8 cellular contexts compared by ENCODE assay signal in the genomic region with DNA sequence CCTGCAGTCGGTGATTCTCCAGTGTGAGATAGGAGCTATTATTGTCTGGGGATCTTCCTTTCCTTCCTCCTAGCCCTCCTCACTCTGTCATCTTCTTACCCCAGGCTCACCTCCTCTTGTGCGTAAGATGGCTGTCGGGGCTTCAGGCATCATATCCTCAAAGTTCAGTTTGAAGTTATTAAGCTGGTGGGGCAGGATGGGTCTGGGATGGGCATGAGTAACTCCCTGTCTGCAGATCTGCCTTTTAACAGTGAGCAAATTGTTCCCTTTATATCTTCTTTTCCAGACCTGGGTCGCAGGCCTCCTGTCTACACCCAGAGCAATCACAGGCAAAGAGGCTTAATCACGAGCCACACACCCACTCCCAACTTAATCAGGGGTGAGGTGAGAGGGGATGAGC. TPM values are rescaled to one million over a fixed set of nuclear protein-coding genes. Genes with fewer than 3 reads are reported as not detected.
DNase-seq lines count a peak whose midpoint lies in the region; ATAC-seq, FAIRE-seq and TF ChIP-seq lines count a peak whose summit lies in the region.

No MANE protein-coding gene starts in this region.

- H3K36me3 Mint-ChIP-seq in activated naive CD4-positive, alpha-beta T cell treated with anti-CD3 and anti-CD28 coated beads, Interleukin-2, amount 50 U/mL, for 72 hours: peaks cover 26% of the 10 kb centered on the region in 2 donors

- ATAC-seq in activated naive CD4-positive, alpha-beta T cell treated with anti-CD3 and anti-CD28 coated beads, Interleukin-2, amount 50 U/mL, for 72 hours: no peak
- ATAC-seq in HepG2: no peak
- ATAC-seq in GM18858 (IDR thresholded peaks at IDR 0.05; ENCODE audit: unreplicated experiment): no peak

- H3K27ac ChIP-seq in right atrium auricular region (peak overlapping the region; percentile 41 to 62), HepG2 (ENCODE audit: extremely low read length, insufficient read depth, low read length) (no peak overlapping the region), vagina (peak overlapping the region; percentile 84)

- no peaks in the 10 kb centered on the region for H3K36me3 ChIP-seq in right atrium auricular region
- H3K36me3 ChIP-seq in HepG2 (replicated peaks in 1 of 2; ENCODE audit: control insufficient read depth in 1 of 2, insufficient read depth in 2 of 2, low read length in 2 of 2): no peaks in the 10 kb centered on the region
- no peaks in the 10 kb centered on the region for H3K36me3 ChIP-seq in vagina

- TF ChIP-seq RAD21 in HepG2 (CRISPR knock-in tag; IDR thresholded peaks at IDR 0.05): no peak

- H3K9me3 Mint-ChIP-seq in activated naive CD4-positive, alpha-beta T cell treated with anti-CD3 and anti-CD28 coated beads, Interleukin-2, amount 50 U/mL, for 72 hours: peaks cover 0 to 4% of the 10 kb centered on the region in 2 donors

- peak overlapping the region; percentile 72 for H2AFZ ChIP-seq in HepG2 (ENCODE audit: low read length)

- no peaks in the 10 kb centered on the region for H4K20me1 ChIP-seq in HepG2 (ENCODE audit: insufficient read depth, low read length)

- no peak for TF ChIP-seq EP300 in HepG2 (IDR thresholded peaks at IDR 0.05; ENCODE audit: low read depth in 2 of 2, low read length in 2 of 2)
- no peak for TF ChIP-seq EP300 in HepG2 (CRISPR knock-in tag; IDR thresholded peaks at IDR 0.05; ENCODE audit: borderline replicate concordance)

- FAIRE-seq in HepG2 (lab: Jason Lieb, UNC): no peak

- TF ChIP-seq CTCF in right atrium auricular region (IDR thresholded peaks at IDR 0.05) (no peak), HepG2 (CRISPR knock-in tag; IDR thresholded peaks at IDR 0.05) (no peak), vagina (IDR thresholded peaks at IDR 0.05) (no peak)

- H3K4me3 ChIP-seq in right atrium auricular region: peak overlapping the region; percentile 48 to 57
- H3K4me3 ChIP-seq in HepG2 (replicated peaks in 1 of 3; ENCODE audit: insufficient read depth in 1 of 3, low read depth in 2 of 3, low read length in 3 of 3): peak overlapping the region; percentile 55 to 70 (median 69); a peak in 4 of 6 replicates
- H3K4me3 ChIP-seq in vagina: peak overlapping the region; percentile 57 to 59

- H3K4me1 ChIP-seq in right atrium auricular region (no peaks in the 10 kb centered on the region), HepG2 (ENCODE audit: insufficient read depth, low read length) (peaks cover 19% of the 10 kb centered on the region), vagina (peaks cover 7% of the 10 kb centered on the region)

- POLR2A ChIA-PET in HepG2 (lab: Yijun Ruan, JAX): interaction anchor here (2.1 kb wide), 1 partner anchor 753 kb away, joined by 9 read pairs; a partner anchor contains a TSS

- no peak for TF ChIP-seq POLR2A in HepG2 (IDR thresholded peaks at IDR 0.05; ENCODE audit: insufficient read depth in 1 of 2, low read depth in 2 of 2, low read length in 2 of 2)
- no peak for TF ChIP-seq POLR2A in vagina (IDR thresholded peaks at IDR 0.05)

- intact Hi-C loops in cardiac septum (cut with DNase I) (no loop called here), HepG2 (cut with micrococcal nuclease; ENCODE audit: unreplicated experiment) (no loop called here), vagina (cut with DNase I) (no loop called here)

- BruUV-seq in HepG2 (replicated peaks; lab: Mats Ljungman, UMichigan): TSS peak; percentile 57

- in situ Hi-C loops in HepG2 (cut with HindIII; ENCODE audit: extremely low pct_ligation_motif_present, low pct_unique_long_range_greater_than_20kb): loop anchor here (25.0 kb wide), 1 partner anchor 730 kb away; no protein-coding TSS in a partner anchor

- H3K9me3 ChIP-seq in right atrium auricular region: no peaks in the 10 kb centered on the region
- no peaks in the 10 kb centered on the region for H3K9me3 ChIP-seq in HepG2 (ENCODE audit: low read length)
- no peaks in the 10 kb centered on the region for H3K9me3 ChIP-seq in vagina

- H3K4me2 ChIP-seq in HepG2 (ENCODE audit: low read depth, low read length): peak overlapping the region; percentile 74

- peaks cover 0 to 2% of the 10 kb centered on the region in 2 donors for H3K27me3 ChIP-seq in right atrium auricular region
- no peaks in the 10 kb centered on the region for H3K27me3 ChIP-seq in HepG2 (ENCODE audit: control insufficient read depth in 1 of 2, insufficient read depth in 2 of 2, low read length in 2 of 2)
- H3K27me3 ChIP-seq in vagina: no peaks in the 10 kb centered on the region

- peak overlapping the region; percentile 95 to 96 for H3K27ac Mint-ChIP-seq in activated naive CD4-positive, alpha-beta T cell treated with anti-CD3 and anti-CD28 coated beads, Interleukin-2, amount 50 U/mL, for 72 hours

- 56% methylated on average over 5 of the region's 5 CpGs for WGBS in HepG2 (ENCODE audit: low lambda C conversion rate)

- DNase-seq in right atrium auricular region (ENCODE audit: low spot score): no peak
- no peak for DNase-seq in cardiac septum (ENCODE audit: low spot score)
- DNase-seq in activated naive CD4-positive, alpha-beta T cell treated with anti-CD3 and anti-CD28 coated beads, Interleukin-2, amount 50 U/mL, for 72 hours (ENCODE audit: low spot score in 2 of 2): no peak
- no peak for DNase-seq in HepG2 (ENCODE audit: low spot score)
- DNase-seq in vagina (ENCODE audit: extremely low spot score in 2 of 2): no peak
- DNase-seq in NCI-H69 (lab: John Stamatoyannopoulos, UW): no peak
- DNase-seq in retina: no peak

- CTCF ChIA-PET in HepG2 (lab: Yijun Ruan, JAX; ENCODE audit: low intra/inter-chr PET ratio, low total read pairs): no interaction called here

- H3K79me2 ChIP-seq in HepG2 (ENCODE audit: insufficient read depth, low read length): no peaks in the 10 kb centered on the region

- peak overlapping the region; percentile 64; the same call in 1 of the 2 replicates for H3K9ac ChIP-seq in HepG2 (ENCODE audit: insufficient read depth, low read depth, low read length)

TF ChIP-seq in HepG2, 621 proteins besides CTCF, POLR2A, EP300 and RAD21:
- TF ChIP-seq CBX2 (IDR thresholded peaks at IDR 0.05; ENCODE audit: low read depth, low read length) (no peak), CBX2 (CRISPR knock-in tag; IDR thresholded peaks at IDR 0.05; ENCODE audit: low read depth) (no peak)
TF ChIP-seq in HepG2: peak in this region for 0.

RNA-seq across cellular contexts. Expression of a gene that starts 0.9 kb away (rescaled TPM):
- 10 to 100 TPM; 10.2 to 21.0 TPM for total RNA-seq in right atrium auricular region
- total RNA-seq in cardiac septum: 21.7 TPM
- total RNA-seq in activated naive CD4-positive, alpha-beta T cell treated with anti-CD3 and anti-CD28 coated beads, Interleukin-2, amount 50 U/mL, for 72 hours: 10 to 100 TPM; 16.8 to 58.8 TPM
- 11.1 and 11.3 TPM in 2 replicates for total RNA-seq in HepG2 (2016; rRNA removed; fragmentation: Illumina TruSeq; extraction: Trizol)
- 4.9 and 6.2 TPM in 2 replicates for total RNA-seq in HepG2 (2016; cell fraction: cytosol; rRNA removed; fragmentation: Illumina TruSeq; extraction: Trizol; ENCODE audit: low read depth)
- 10.8 and 10.9 TPM in 2 replicates for total RNA-seq in HepG2 (2016; cell fraction: insoluble cytoplasmic fraction; rRNA removed; fragmentation: Illumina TruSeq; extraction: Trizol)
- total RNA-seq in HepG2 (2016; cell fraction: membrane; rRNA removed; fragmentation: Illumina TruSeq; extraction: Trizol): 6.2 and 6.4 TPM in 2 replicates
- 11.7 and 14.6 TPM in 2 replicates for total RNA-seq in HepG2 (2016; cell fraction: nucleus; rRNA removed; fragmentation: Illumina TruSeq; extraction: Trizol)
- 8.9 and 9.1 TPM in 2 replicates for polyA plus RNA-seq in HepG2 (2011; rRNA removed)
- 5.0 and 5.7 TPM in 2 replicates for polyA plus RNA-seq in HepG2 (2011; cell fraction: cytosol; rRNA removed)
- polyA plus RNA-seq in HepG2 (2011; cell fraction: nucleus; rRNA removed): 20.2 and 23.1 TPM in 2 replicates
- polyA plus RNA-seq in HepG2 (2012): 6.0 and 7.7 TPM in 2 replicates
- polyA plus RNA-seq in HepG2 (2016; cell fraction: cytosol; fragmentation: Illumina TruSeq; extraction: Trizol; ENCODE audit: low read depth): 0.63 and 0.69 TPM in 2 replicates
- polyA plus RNA-seq in HepG2 (2016; cell fraction: insoluble cytoplasmic fraction; fragmentation: Illumina TruSeq; extraction: Trizol; ENCODE audit: low read depth): 9.7 and 9.8 TPM in 2 replicates
- polyA plus RNA-seq in HepG2 (2016; cell fraction: membrane; fragmentation: Illumina TruSeq; extraction: Trizol; ENCODE audit: low read depth): 2.2 and 2.4 TPM in 2 replicates
- 22.9 and 26.7 TPM in 2 replicates for polyA plus RNA-seq in HepG2 (2016; cell fraction: nucleus; fragmentation: Illumina TruSeq; extraction: Trizol; ENCODE audit: insufficient read depth, low read depth)
- polyA minus RNA-seq in HepG2 (2011; rRNA and poly(A)+ RNA removed; ENCODE audit: low replicate concordance): 8.6 and 32.8 TPM in 2 replicates
- 6.1 and 9.3 TPM in 2 replicates for polyA minus RNA-seq in HepG2 (2011; cell fraction: cytosol; rRNA and poly(A)+ RNA removed)
- polyA minus RNA-seq in HepG2 (2011; cell fraction: nucleus; rRNA and poly(A)+ RNA removed): 16.8 and 20.5 TPM in 2 replicates
- 22.6 TPM for total RNA-seq in vagina
